1 cellular context compared by ENCODE assay signal in genomic region chr6:45421700-45422540, GRCh38.
A peak's percentile ranks its signal among the peaks of the same experiment; 100 is the strongest.
TF ChIP-seq lines count a peak whose summit lies in the region.

No MANE protein-coding gene starts in this region.

TF ChIP-seq in HepG2, 621 proteins besides CTCF, POLR2A, EP300 and RAD21 (continued from another document and continues in another):
- TF ChIP-seq KLF9 (CRISPR knock-in tag; IDR thresholded peaks at IDR 0.05; ENCODE audit: low read depth), result no peak
- no peak for TF ChIP-seq RFXAP (CRISPR knock-in tag; IDR thresholded peaks at IDR 0.05; ENCODE audit: borderline replicate concordance)
- TF ChIP-seq ZNF800 (CRISPR knock-in tag; IDR thresholded peaks at IDR 0.05), result peak; percentile 82; the same call in 1 of the 2 replicates
- peak; percentile 41 for TF ChIP-seq HDAC1 (CRISPR knock-in tag; IDR thresholded peaks at IDR 0.05)
- TF ChIP-seq MXD1 (CRISPR knock-in tag; IDR thresholded peaks at IDR 0.05), result peak; percentile 14; the same call in 1 of the 2 replicates
- TF ChIP-seq HOXA5 (CRISPR knock-in tag; IDR thresholded peaks at IDR 0.05), result peak; percentile 34; the same call in 1 of the 2 replicates
- peak; percentile 71; the same call in 1 of the 2 replicates for TF ChIP-seq RNF2 (conservative IDR thresholded peaks at IDR 0.05; ENCODE audit: low read depth)
- TF ChIP-seq HNRNPK (IDR thresholded peaks at IDR 0.05; ENCODE audit: low read depth, low read length, poor library complexity, severe bottlenecking), result peak; percentile 23
- 0 out of 2 replicates have a peak, but pooled peaks have one; percentile 56 for TF ChIP-seq ZFP90 (CRISPR knock-in tag; IDR thresholded peaks at IDR 0.05; ENCODE audit: borderline replicate concordance)
- TF ChIP-seq CENPBD1 (CRISPR knock-in tag; IDR thresholded peaks at IDR 0.05; ENCODE audit: borderline replicate concordance, low read depth), result no peak
- no peak for TF ChIP-seq LRRFIP1 (CRISPR knock-in tag; conservative IDR thresholded peaks at IDR 0.05)
- no peak for TF ChIP-seq ZNF234 (CRISPR knock-in tag; conservative IDR thresholded peaks at IDR 0.05)
- TF ChIP-seq ZNF10 (CRISPR knock-in tag; IDR thresholded peaks at IDR 0.05; ENCODE audit: borderline replicate concordance, low read depth), result no peak
- no peak for TF ChIP-seq ZNF674 (CRISPR knock-in tag; IDR thresholded peaks at IDR 0.05; ENCODE audit: low read depth)
- no peak for TF ChIP-seq ZNF33B (CRISPR knock-in tag; IDR thresholded peaks at IDR 0.05)
- TF ChIP-seq MNT (IDR thresholded peaks at IDR 0.05), result no peak
- no peak for TF ChIP-seq FOSL1 (CRISPR knock-in tag; IDR thresholded peaks at IDR 0.05; ENCODE audit: borderline replicate concordance)
- TF ChIP-seq TBX2 (CRISPR knock-in tag; IDR thresholded peaks at IDR 0.05; ENCODE audit: borderline replicate concordance), result peak; percentile 49; the same call in 1 of the 2 replicates
- no peak for TF ChIP-seq ZMAT5 (CRISPR knock-in tag; IDR thresholded peaks at IDR 0.05; ENCODE audit: borderline replicate concordance, low read depth)
- TF ChIP-seq ZNF83 (CRISPR knock-in tag; IDR thresholded peaks at IDR 0.05; ENCODE audit: borderline replicate concordance), result no peak
- no peak for TF ChIP-seq ZFYVE20 (CRISPR knock-in tag; IDR thresholded peaks at IDR 0.05; ENCODE audit: borderline replicate concordance, low read depth)
- TF ChIP-seq CREB3 (CRISPR knock-in tag; IDR thresholded peaks at IDR 0.05), result 0 out of 2 replicates have a peak, but pooled peaks have one; percentile 44
- 0 out of 2 replicates have a peak, but pooled peaks have one; percentile 12 for TF ChIP-seq MAZ (IDR thresholded peaks at IDR 0.05; ENCODE audit: borderline replicate concordance, low read depth, low read length)
- 0 out of 2 replicates have a peak, but pooled peaks have one; percentile 47 for TF ChIP-seq MAZ (CRISPR knock-in tag; IDR thresholded peaks at IDR 0.05; ENCODE audit: low read depth)
- TF ChIP-seq ZNF225 (CRISPR knock-in tag; IDR thresholded peaks at IDR 0.05), result peak; percentile 42; the same call in 1 of the 2 replicates
- no peak for TF ChIP-seq ZNF749 (CRISPR knock-in tag; IDR thresholded peaks at IDR 0.05; ENCODE audit: borderline replicate concordance)
- 0 out of 2 replicates have a peak, but pooled peaks have one; percentile 5 for TF ChIP-seq ZNF292 (CRISPR knock-in tag; IDR thresholded peaks at IDR 0.05; ENCODE audit: borderline replicate concordance, low read depth)
- TF ChIP-seq ZNF275 (CRISPR knock-in tag; IDR thresholded peaks at IDR 0.05; ENCODE audit: borderline replicate concordance), result no peak
- no peak for TF ChIP-seq ZBTB39 (CRISPR knock-in tag; IDR thresholded peaks at IDR 0.05)
- TF ChIP-seq CBX2 (IDR thresholded peaks at IDR 0.05; ENCODE audit: low read depth, low read length), result no peak
- TF ChIP-seq CBX2 (CRISPR knock-in tag; IDR thresholded peaks at IDR 0.05; ENCODE audit: low read depth), result peak; percentile 96; the same call in 1 of the 2 replicates
- TF ChIP-seq ZNF687 (CRISPR knock-in tag; IDR thresholded peaks at IDR 0.05), result peak; percentile 43
- TF ChIP-seq ZNF788 (CRISPR knock-in tag; IDR thresholded peaks at IDR 0.05; ENCODE audit: borderline replicate concordance), result peak; percentile 37; the same call in 1 of the 2 replicates
- no peak for TF ChIP-seq ZNF512 (CRISPR knock-in tag; IDR thresholded peaks at IDR 0.05)
- no peak for TF ChIP-seq TFDP2 (CRISPR knock-in tag; IDR thresholded peaks at IDR 0.05)
- TF ChIP-seq PHF20 (CRISPR knock-in tag; IDR thresholded peaks at IDR 0.05), result no peak
- no peak for TF ChIP-seq ZNF362 (CRISPR knock-in tag; IDR thresholded peaks at IDR 0.05; ENCODE audit: borderline replicate concordance)
